ENCODE assay signal across 9 cellular contexts in the genomic region with DNA sequence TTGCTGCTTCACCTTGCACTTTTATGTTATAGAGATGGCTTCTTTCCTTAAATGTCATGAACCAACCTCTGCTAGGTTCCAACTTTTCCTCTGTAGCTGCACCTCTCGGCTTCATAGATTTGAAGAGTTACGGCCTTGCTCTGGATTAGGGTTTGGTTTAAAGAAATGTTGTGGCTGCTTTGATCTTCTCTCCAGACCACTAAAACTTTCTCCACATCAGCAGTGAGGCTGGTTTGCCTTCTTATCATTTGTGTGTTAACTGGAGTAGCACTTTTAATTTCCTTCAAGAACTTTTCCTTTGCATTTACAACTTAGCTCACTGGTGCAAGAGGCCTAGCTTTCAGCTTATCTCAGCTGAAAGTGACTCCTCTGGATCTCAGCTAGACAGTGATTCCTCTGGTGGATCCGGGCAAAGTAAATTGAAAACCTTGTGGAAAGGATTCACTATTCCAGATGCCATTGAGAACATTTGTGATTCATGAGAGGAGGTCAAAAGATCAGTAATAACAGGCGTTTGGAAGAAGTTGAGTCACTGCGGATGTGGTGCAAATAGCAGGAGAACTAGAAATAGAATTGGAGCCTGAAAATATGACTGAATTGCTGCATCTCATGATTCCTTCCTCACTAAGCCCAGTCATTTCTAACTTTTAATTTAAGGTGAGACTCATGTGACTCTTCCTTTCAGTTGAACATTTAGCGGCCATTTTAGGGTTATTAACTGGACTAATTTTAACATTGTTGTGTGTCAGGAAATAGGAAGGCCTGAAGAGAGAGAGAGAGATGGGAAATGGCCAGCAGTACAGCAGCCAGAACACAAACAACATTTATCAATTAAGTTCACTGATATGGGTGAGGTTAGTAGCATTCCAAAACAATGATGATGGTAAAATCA. TPM values are rescaled to one million over a fixed set of nuclear protein-coding genes. Genes with fewer than 3 reads are reported as not detected.
DNase-seq lines count a peak whose midpoint lies in the region; ATAC-seq and TF ChIP-seq lines count a peak whose summit lies in the region.
"Had no signal": no experiment of that assay in that cellular context is flagged by ENCODE, and none has a peak within 500 bp of the region (broad histone marks: within the 10 kb centered on the region; RNA-seq: fewer than 3 reads in every experiment).

No MANE protein-coding gene starts in this region.

- H3K36me3 ChIP-seq in ACC112 (ENCODE audit: insufficient read depth, low read length) (no peaks in the 10 kb centered on the region), BE2C (no peaks in the 10 kb centered on the region)
- H3K36me3 ChIP-seq: cardiac muscle cell had no signal

- TF ChIP-seq CTCF in astrocyte of the cerebellum (IDR thresholded peaks at IDR 0.05; ENCODE audit: low read depth, low read length, missing control alignments) (no peak), omental fat pad (IDR thresholded peaks at IDR 0.05) (no peak), BE2C (IDR thresholded peaks at IDR 0.05; ENCODE audit: low read depth, low read length) (no peak)

- in situ Hi-C loops in astrocyte of the cerebellum (cut with HindIII; ENCODE audit: low sequenced_read_pairs): no loop called here

- no peaks in the 10 kb centered on the region for H3K27me3 ChIP-seq in ACC112 (ENCODE audit: insufficient read depth, low read length)
- no peaks in the 10 kb centered on the region for H3K27me3 ChIP-seq in BE2C
- H3K27me3 ChIP-seq: cardiac muscle cell had no signal

- DNase-seq in astrocyte of the cerebellum (ENCODE audit: low read depth): peak; percentile 81
- no peak for DNase-seq in omental fat pad (ENCODE audit: low spot score)
- no peak for DNase-seq in putamen (ENCODE audit: low spot score)
- no peak for DNase-seq in cerebellar nuclear complex (lab: John Stamatoyannopoulos, UW)
- no peak for DNase-seq in BE2C

- H3K27ac ChIP-seq in ACC112 (ENCODE audit: low read depth, low read length): peak overlapping the region; percentile 96
- H3K27ac ChIP-seq: cardiac muscle cell had no signal

- peak overlapping the region; percentile 48 for H2AFZ ChIP-seq in ACC112 (ENCODE audit: low read length, unreplicated experiment)

- H3K4me1 ChIP-seq in ACC112 (ENCODE audit: control insufficient read depth, insufficient read depth, low read length, unreplicated experiment): peaks cover 32% of the 10 kb centered on the region
- peaks cover 2% of the 10 kb centered on the region; the same call in 1 of the 2 replicates for H3K4me1 ChIP-seq in BE2C

- peak overlapping the region; percentile 39; the same call in 1 of the 2 replicates for H3K4me3 ChIP-seq in ACC112 (ENCODE audit: low read depth, low read length)
- H3K4me3 ChIP-seq in astrocyte of the cerebellum (ENCODE audit: low read depth, low read length): no peak overlapping the region
- no peak overlapping the region for H3K4me3 ChIP-seq in BE2C (ENCODE audit: low read depth, low read length)
- H3K4me3 ChIP-seq: cardiac muscle cell had no signal

- no peaks in the 10 kb centered on the region for H3K79me2 ChIP-seq in ACC112 (ENCODE audit: control insufficient read depth, insufficient read depth, low read length, unreplicated experiment)

- no peaks in the 10 kb centered on the region for H3K9me3 ChIP-seq in BE2C

- ATAC-seq in GM19043 (IDR thresholded peaks at IDR 0.05; ENCODE audit: low read depth, unreplicated experiment): peak; percentile 69
- ATAC-seq in HG03442 (IDR thresholded peaks at IDR 0.05; ENCODE audit: unreplicated experiment): peak; percentile 83
- peak; percentile 76 for ATAC-seq in omental fat pad (ENCODE audit: low FRiP score)

RNA-seq across cellular contexts. Expression of a gene that starts 16.2 kb away (rescaled TPM):
- total RNA-seq in omental fat pad: 10 to 100 TPM; 28.4 to 63.6 (median 47.1) TPM
- polyA plus RNA-seq in BE2C (2012; ENCODE audit: insufficient read depth, insufficient read length, low read depth): not detected
- total RNA-seq: cardiac muscle cell had no signal
